ENCODE assay signal across 1 cellular context in genomic region chr9:98192503-98193335, GRCh38.
TF ChIP-seq lines count a peak whose summit lies in the region.

A gene with protein sequence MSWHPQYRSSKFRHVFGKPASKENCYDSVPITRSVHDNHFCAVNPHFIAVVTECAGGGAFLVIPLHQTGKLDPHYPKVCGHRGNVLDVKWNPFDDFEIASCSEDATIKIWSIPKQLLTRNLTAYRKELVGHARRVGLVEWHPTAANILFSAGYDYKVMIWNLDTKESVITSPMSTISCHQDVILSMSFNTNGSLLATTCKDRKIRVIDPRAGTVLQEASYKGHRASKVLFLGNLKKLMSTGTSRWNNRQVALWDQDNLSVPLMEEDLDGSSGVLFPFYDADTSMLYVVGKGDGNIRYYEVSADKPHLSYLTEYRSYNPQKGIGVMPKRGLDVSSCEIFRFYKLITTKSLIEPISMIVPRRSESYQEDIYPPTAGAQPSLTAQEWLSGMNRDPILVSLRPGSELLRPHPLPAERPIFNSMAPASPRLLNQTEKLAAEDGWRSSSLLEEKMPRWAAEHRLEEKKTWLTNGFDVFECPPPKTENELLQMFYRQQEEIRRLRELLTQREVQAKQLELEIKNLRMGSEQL (minus strand): TSS chr9:98192637. CDS start chr9:98157660, 34,977 bp downstream.

TF ChIP-seq in WTC11, 78 proteins besides CTCF, POLR2A, EP300 and RAD21 (continued from another document):
- TF ChIP-seq, protein P1, sequence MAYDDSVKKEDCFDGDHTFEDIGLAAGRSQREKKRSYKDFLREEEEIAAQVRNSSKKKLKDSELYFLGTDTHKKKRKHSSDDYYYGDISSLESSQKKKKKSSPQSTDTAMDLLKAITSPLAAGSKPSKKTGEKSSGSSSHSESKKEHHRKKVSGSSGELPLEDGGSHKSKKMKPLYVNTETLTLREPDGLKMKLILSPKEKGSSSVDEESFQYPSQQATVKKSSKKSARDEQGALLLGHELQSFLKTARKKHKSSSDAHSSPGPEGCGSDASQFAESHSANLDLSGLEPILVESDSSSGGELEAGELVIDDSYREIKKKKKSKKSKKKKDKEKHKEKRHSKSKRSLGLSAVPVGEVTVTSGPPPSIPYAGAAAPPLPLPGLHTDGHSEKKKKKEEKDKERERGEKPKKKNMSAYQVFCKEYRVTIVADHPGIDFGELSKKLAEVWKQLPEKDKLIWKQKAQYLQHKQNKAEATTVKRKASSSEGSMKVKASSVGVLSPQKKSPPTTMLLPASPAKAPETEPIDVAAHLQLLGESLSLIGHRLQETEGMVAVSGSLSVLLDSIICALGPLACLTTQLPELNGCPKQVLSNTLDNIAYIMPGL (CRISPR knock-in tag; IDR thresholded peaks at IDR 0.05), result peak; percentile 96
- no peak for TF ChIP-seq SMAD4 (CRISPR knock-in tag; IDR thresholded peaks at IDR 0.05)
- no peak for TF ChIP-seq SMAD3 (CRISPR knock-in tag; IDR thresholded peaks at IDR 0.05; ENCODE audit: borderline replicate concordance)
- TF ChIP-seq ZNF121 (CRISPR knock-in tag; IDR thresholded peaks at IDR 0.05), result no peak
- TF ChIP-seq OVOL2 (CRISPR knock-in tag; IDR thresholded peaks at IDR 0.05; ENCODE audit: borderline replicate concordance), result no peak
- TF ChIP-seq, protein P2, sequence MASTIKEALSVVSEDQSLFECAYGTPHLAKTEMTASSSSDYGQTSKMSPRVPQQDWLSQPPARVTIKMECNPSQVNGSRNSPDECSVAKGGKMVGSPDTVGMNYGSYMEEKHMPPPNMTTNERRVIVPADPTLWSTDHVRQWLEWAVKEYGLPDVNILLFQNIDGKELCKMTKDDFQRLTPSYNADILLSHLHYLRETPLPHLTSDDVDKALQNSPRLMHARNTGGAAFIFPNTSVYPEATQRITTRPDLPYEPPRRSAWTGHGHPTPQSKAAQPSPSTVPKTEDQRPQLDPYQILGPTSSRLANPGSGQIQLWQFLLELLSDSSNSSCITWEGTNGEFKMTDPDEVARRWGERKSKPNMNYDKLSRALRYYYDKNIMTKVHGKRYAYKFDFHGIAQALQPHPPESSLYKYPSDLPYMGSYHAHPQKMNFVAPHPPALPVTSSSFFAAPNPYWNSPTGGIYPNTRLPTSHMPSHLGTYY (CRISPR knock-in tag; IDR thresholded peaks at IDR 0.05), result no peak
- TF ChIP-seq RORB (CRISPR knock-in tag; IDR thresholded peaks at IDR 0.05), result no peak
- TF ChIP-seq MXD4 (CRISPR knock-in tag; IDR thresholded peaks at IDR 0.05; ENCODE audit: borderline replicate concordance), result no peak
- TF ChIP-seq SOX15 (CRISPR knock-in tag; IDR thresholded peaks at IDR 0.05), result no peak
- peak; percentile 44; the same call in 1 of the 2 replicates for TF ChIP-seq GABPB1 (CRISPR knock-in tag; IDR thresholded peaks at IDR 0.05)
- TF ChIP-seq AR (CRISPR knock-in tag; IDR thresholded peaks at IDR 0.05), result no peak
- no peak for TF ChIP-seq ZNF671 (CRISPR knock-in tag; IDR thresholded peaks at IDR 0.05)
- TF ChIP-seq ZNF396 (CRISPR knock-in tag; IDR thresholded peaks at IDR 0.05; ENCODE audit: borderline replicate concordance), result no peak
- no peak for TF ChIP-seq ZBTB43 (CRISPR knock-in tag; IDR thresholded peaks at IDR 0.05)
- TF ChIP-seq ZSCAN18 (CRISPR knock-in tag; IDR thresholded peaks at IDR 0.05), result no peak
- 0 out of 2 replicates have a peak, but pooled peaks have one; percentile 48 for TF ChIP-seq CREB1 (CRISPR knock-in tag; IDR thresholded peaks at IDR 0.05)
- peak; percentile 57; the same call in 1 of the 2 replicates for TF ChIP-seq ATF1 (CRISPR knock-in tag; IDR thresholded peaks at IDR 0.05)
- TF ChIP-seq, protein P3, sequence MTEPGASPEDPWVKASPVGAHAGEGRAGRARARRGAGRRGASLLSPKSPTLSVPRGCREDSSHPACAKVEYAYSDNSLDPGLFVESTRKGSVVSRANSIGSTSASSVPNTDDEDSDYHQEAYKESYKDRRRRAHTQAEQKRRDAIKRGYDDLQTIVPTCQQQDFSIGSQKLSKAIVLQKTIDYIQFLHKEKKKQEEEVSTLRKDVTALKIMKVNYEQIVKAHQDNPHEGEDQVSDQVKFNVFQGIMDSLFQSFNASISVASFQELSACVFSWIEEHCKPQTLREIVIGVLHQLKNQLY (CRISPR knock-in tag; IDR thresholded peaks at IDR 0.05), result no peak
- TF ChIP-seq NFE2L1 (CRISPR knock-in tag; IDR thresholded peaks at IDR 0.05), result no peak
- TF ChIP-seq, protein P4, sequence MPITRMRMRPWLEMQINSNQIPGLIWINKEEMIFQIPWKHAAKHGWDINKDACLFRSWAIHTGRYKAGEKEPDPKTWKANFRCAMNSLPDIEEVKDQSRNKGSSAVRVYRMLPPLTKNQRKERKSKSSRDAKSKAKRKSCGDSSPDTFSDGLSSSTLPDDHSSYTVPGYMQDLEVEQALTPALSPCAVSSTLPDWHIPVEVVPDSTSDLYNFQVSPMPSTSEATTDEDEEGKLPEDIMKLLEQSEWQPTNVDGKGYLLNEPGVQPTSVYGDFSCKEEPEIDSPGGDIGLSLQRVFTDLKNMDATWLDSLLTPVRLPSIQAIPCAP (CRISPR knock-in tag; IDR thresholded peaks at IDR 0.05), result no peak
- peak; percentile 57; the same call in 1 of the 2 replicates for TF ChIP-seq FOXP1 (CRISPR knock-in tag; IDR thresholded peaks at IDR 0.05; ENCODE audit: borderline replicate concordance)
- TF ChIP-seq SP1 (CRISPR knock-in tag; conservative IDR thresholded peaks at IDR 0.05), result peak; percentile 84
- TF ChIP-seq, protein P5, sequence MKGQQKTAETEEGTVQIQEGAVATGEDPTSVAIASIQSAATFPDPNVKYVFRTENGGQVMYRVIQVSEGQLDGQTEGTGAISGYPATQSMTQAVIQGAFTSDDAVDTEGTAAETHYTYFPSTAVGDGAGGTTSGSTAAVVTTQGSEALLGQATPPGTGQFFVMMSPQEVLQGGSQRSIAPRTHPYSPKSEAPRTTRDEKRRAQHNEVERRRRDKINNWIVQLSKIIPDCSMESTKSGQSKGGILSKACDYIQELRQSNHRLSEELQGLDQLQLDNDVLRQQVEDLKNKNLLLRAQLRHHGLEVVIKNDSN (CRISPR knock-in tag; IDR thresholded peaks at IDR 0.05), result peak; percentile 8; the same call in 1 of the 2 replicates
- peak; percentile 64; the same call in 1 of the 2 replicates for TF ChIP-seq E2F5 (CRISPR knock-in tag; IDR thresholded peaks at IDR 0.05)
- no peak for TF ChIP-seq ZNF281 (CRISPR knock-in tag; IDR thresholded peaks at IDR 0.05)
